8 cellular contexts compared by ENCODE assay signal in genomic region chr7:135170998-135171481, GRCh38. TPM values are rescaled to one million over a fixed set of nuclear protein-coding genes. Genes with fewer than 3 reads are reported as not detected.
DNase-seq lines count a peak whose midpoint lies in the region; ATAC-seq, FAIRE-seq and TF ChIP-seq lines count a peak whose summit lies in the region.
"Not testable (repeated sequence)": the region's sequence is repeated elsewhere in the genome, so short reads cannot be mapped to it uniquely, and the experiment has no call there.

No MANE protein-coding gene starts in this region.

- ATAC-seq in GM18870 (IDR thresholded peaks at IDR 0.05; ENCODE audit: unreplicated experiment) (peak; percentile 43), HG02571 (IDR thresholded peaks at IDR 0.05; ENCODE audit: unreplicated experiment) (peak; percentile 20), HG03565 (IDR thresholded peaks at IDR 0.05; ENCODE audit: unreplicated experiment) (peak; percentile 21)
- ATAC-seq in activated CD4-positive, alpha-beta T cell treated with anti-CD3 and anti-CD28 coated beads for 36 hours: not testable (repeated sequence)

- peak overlapping the region; percentile 97 for H3K27ac ChIP-seq in 22Rv1
- peak overlapping the region; percentile 100 for H3K27ac ChIP-seq in colonic mucosa
- peak overlapping the region; percentile 96 to 98 for H3K27ac ChIP-seq in kidney (ENCODE audit: low read depth in 2 of 2, low read length in 2 of 2)
- peak overlapping the region; percentile 92 for H3K27ac ChIP-seq in rectal smooth muscle tissue (ENCODE audit: low read depth, low read length)

- H3K27me3 ChIP-seq in colonic mucosa; rectal smooth muscle tissue (ENCODE audit: control insufficient read depth, insufficient read depth, low read length): not testable (repeated sequence)

- H3K9me3 Mint-ChIP-seq in activated CD4-positive, alpha-beta T cell treated with anti-CD3 and anti-CD28 coated beads for 36 hours (ENCODE audit: low read depth): not testable (repeated sequence)

- H3K4me3 ChIP-seq in colonic mucosa: peak overlapping the region; percentile 86
- peak overlapping the region; percentile 29 to 85 for H3K4me3 ChIP-seq in kidney (ENCODE audit: low read length in 2 of 2)
- H3K4me3 ChIP-seq in rectal smooth muscle tissue (ENCODE audit: low read length): peak overlapping the region; percentile 66

- not testable (repeated sequence) for DNase-seq in activated CD4-positive, alpha-beta T cell treated with anti-CD3 and anti-CD28 coated beads for 36 hours; colonic mucosa; kidney

- not testable (repeated sequence) for H3K4me1 ChIP-seq in colonic mucosa; rectal smooth muscle tissue (ENCODE audit: control insufficient read depth, insufficient read depth, low read length)
- H3K4me1 ChIP-seq in kidney (ENCODE audit: control insufficient read depth in 1 of 2, insufficient read depth in 1 of 2, low read depth in 1 of 2, low read length in 2 of 2): peaks cover 34 to 38% of the 10 kb centered on the region in 2 donors

- H3K36me3 ChIP-seq in colonic mucosa: not testable (repeated sequence)
- H3K36me3 ChIP-seq in kidney (ENCODE audit: control insufficient read depth in 1 of 2, insufficient read depth in 2 of 2, low read length in 2 of 2) (peaks cover 17 to 23% of the 10 kb centered on the region in 2 donors), rectal smooth muscle tissue (ENCODE audit: control insufficient read depth, insufficient read depth, low read length) (peaks cover 11% of the 10 kb centered on the region)

- CTCF ChIA-PET in activated CD4-positive, alpha-beta T cell treated with anti-CD3 and anti-CD28 coated beads for 36 hours (lab: Charles Lee): interaction anchor here (0.7 to 4.0 kb wide), 6 partner anchors 10 to 282 kb away, joined by 3 to 38 read pairs (median 6); partner anchors contain the start of genes AGBL3 and TMEM140

- not testable (repeated sequence) for H3K9me3 ChIP-seq in colonic mucosa; kidney (ENCODE audit: control insufficient read depth in 1 of 2, low read length in 2 of 2)

- POLR2A ChIA-PET in activated CD4-positive, alpha-beta T cell treated with anti-CD3 and anti-CD28 coated beads for 36 hours (lab: Charles Lee): interaction anchor here (0.8 to 2.2 kb wide), 2 partner anchors 23 to 184 kb away, joined by 3 to 10 read pairs; partner anchors contain the start of gene TMEM140

- FAIRE-seq in kidney (lab: Jason Lieb, UNC): not testable (repeated sequence)

- peaks cover 36% of the 10 kb centered on the region for H3K36me3 Mint-ChIP-seq in activated CD4-positive, alpha-beta T cell treated with anti-CD3 and anti-CD28 coated beads for 36 hours (ENCODE audit: low read depth)

- TF ChIP-seq CTCF in 22Rv1 (IDR thresholded peaks at IDR 0.05) (peak; percentile 64), colonic mucosa (IDR thresholded peaks at IDR 0.05) (peak; percentile 3)
- not testable (repeated sequence) for TF ChIP-seq CTCF in kidney (IDR thresholded peaks at IDR 0.05; ENCODE audit: borderline replicate concordance, extremely low read depth, insufficient read depth)

- intact Hi-C loops in activated CD4-positive, alpha-beta T cell treated with anti-CD3 and anti-CD28 coated beads for 36 hours (cut with DNase I, micrococcal nuclease): loop anchor here (1.0 to 5.0 kb wide), 8 partner anchors 23 to 538 kb away; partner anchors contain the start of genes AGBL3 (in 2 of the 2), BPGM (in 2 of the 2), WDR91 (in 2 of the 2) and NUP205 (in 1 of the 2)
- intact Hi-C loops in colonic mucosa (cut with DNase I): loop anchor here (10.0 kb wide), 1 partner anchor 486 kb away; no protein-coding TSS in a partner anchor
- intact Hi-C loops in kidney (cut with DNase I): not testable (repeated sequence)

- H3K27ac Mint-ChIP-seq in activated CD4-positive, alpha-beta T cell treated with anti-CD3 and anti-CD28 coated beads for 36 hours: peak overlapping the region; percentile 93

- H3K9ac ChIP-seq in colonic mucosa (ENCODE audit: low read depth in 2 of 2, low read length in 2 of 2) (peak overlapping the region; percentile 62 to 93), kidney (ENCODE audit: low read length in 2 of 2) (peak overlapping the region in 1 of 2 donors; percentile 84), rectal smooth muscle tissue (ENCODE audit: low read length) (peak overlapping the region; percentile 19)

- H3K27me3 Mint-ChIP-seq in activated CD4-positive, alpha-beta T cell treated with anti-CD3 and anti-CD28 coated beads for 36 hours: not testable (repeated sequence)

- H3K4me3 Mint-ChIP-seq in activated CD4-positive, alpha-beta T cell treated with anti-CD3 and anti-CD28 coated beads for 36 hours: peak overlapping the region; percentile 88

- H3K4me1 Mint-ChIP-seq in activated CD4-positive, alpha-beta T cell treated with anti-CD3 and anti-CD28 coated beads for 36 hours: peaks cover 50% of the 10 kb centered on the region

RNA-seq across cellular contexts. Expression of gene CYREN, which starts 0.5 kb away (rescaled TPM):
- 10 to 100 TPM; 32.6 to 40.5 TPM for total RNA-seq in activated CD4-positive, alpha-beta T cell treated with anti-CD3 and anti-CD28 coated beads for 36 hours
- total RNA-seq in colonic mucosa (10 to 100 TPM; 34.5 to 37.6 TPM), kidney (89.3 TPM)
- polyA plus RNA-seq in kidney (ENCODE audit: insufficient read depth, low read depth, low replicate concordance): 39.4 TPM

RNA-seq across cellular contexts. Expression of gene TMEM140, which starts 23.2 kb away (rescaled TPM):
- 10 to 100 TPM; 10.8 to 12.1 TPM for total RNA-seq in activated CD4-positive, alpha-beta T cell treated with anti-CD3 and anti-CD28 coated beads for 36 hours
- total RNA-seq in colonic mucosa: 10 to 100 TPM in 1 of 2 donors, 1 to 10 TPM in 1; 3.8 to 11.9 TPM
- total RNA-seq in kidney: 31.3 TPM
- 28.2 TPM for polyA plus RNA-seq in kidney (ENCODE audit: insufficient read depth, low read depth, low replicate concordance)

RNA-seq across cellular contexts. Expression of gene WDR91, which starts 40.3 kb away (rescaled TPM):
- 10 to 100 TPM; 11.8 to 12.0 TPM for total RNA-seq in activated CD4-positive, alpha-beta T cell treated with anti-CD3 and anti-CD28 coated beads for 36 hours
- total RNA-seq in colonic mucosa (1 to 10 TPM; 4.8 to 6.5 TPM), kidney (73.9 TPM)
- 27.8 TPM for polyA plus RNA-seq in kidney (ENCODE audit: insufficient read depth, low read depth, low replicate concordance)
